Comparison of ENCODE assay signal across 12 cellular contexts in the genomic region with DNA sequence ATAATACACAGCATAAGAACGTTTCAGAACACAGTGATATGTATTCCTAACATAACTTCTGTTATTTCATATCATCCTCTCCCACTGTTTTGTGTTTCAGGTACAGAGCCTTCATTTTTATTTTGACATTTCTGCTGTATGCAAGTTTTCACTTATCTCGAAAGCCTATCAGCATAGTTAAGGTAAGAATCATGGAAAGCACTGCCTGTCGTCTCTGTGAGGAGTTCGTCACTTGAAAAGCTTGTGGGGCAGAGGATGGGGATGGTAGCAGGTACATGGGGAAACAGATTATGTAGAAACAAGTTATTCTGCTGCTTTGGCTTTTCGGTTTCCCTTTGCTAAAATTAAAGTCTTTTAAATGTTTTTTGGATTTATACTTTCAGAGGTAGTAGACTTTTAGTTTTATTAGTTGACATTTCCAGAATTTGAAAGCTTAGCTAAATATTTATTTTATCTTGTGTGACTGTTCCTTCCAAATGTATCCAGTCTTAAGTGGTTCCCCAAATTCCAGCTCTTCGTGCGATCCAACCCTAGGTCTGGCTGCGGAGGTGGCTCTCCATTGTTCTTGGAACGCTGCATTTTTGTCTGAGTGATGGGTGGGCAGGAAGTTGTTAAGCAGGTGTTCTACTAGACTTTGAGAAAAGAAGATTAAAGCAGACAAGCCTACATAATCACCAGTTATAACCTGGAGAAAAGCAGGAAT. TPM values are rescaled to one million over a fixed set of nuclear protein-coding genes. Genes with fewer than 3 reads are reported as not detected.
DNase-seq lines count a peak whose midpoint lies in the region; ATAC-seq and TF ChIP-seq lines count a peak whose summit lies in the region.
"Had no signal": no experiment of that assay in that cellular context is flagged by ENCODE, and none has a peak within 500 bp of the region (broad histone marks: within the 10 kb centered on the region; RNA-seq: fewer than 3 reads in every experiment).

No MANE protein-coding gene starts in this region.

- intact Hi-C loops in body of pancreas (cut with DNase I): no loop called here
- intact Hi-C loops in naive thymus-derived CD4-positive, alpha-beta T cell (cut with micrococcal nuclease): loop anchor here (5.0 kb wide), 4 partner anchors 64 to 379 kb away; no protein-coding TSS in a partner anchor

- POLR2A ChIA-PET in naive thymus-derived CD4-positive, alpha-beta T cell (lab: Charles Lee): interaction anchor here (1.1 kb wide), 1 partner anchor 11 kb away, joined by 4 read pairs; no protein-coding TSS in a partner anchor

- H3K4me2 ChIP-seq in BLaER1 (peak overlapping the region; percentile 95), H9 (ENCODE audit: insufficient read depth, insufficient read length, low read length) (no peak overlapping the region)

- H3K18ac ChIP-seq in H9 (ENCODE audit: insufficient read length, low read depth, low read length): no peak overlapping the region

- H3K4me1 ChIP-seq in BLaER1: peaks cover 99% of the 10 kb centered on the region
- H3K4me1 ChIP-seq in H9 (ENCODE audit: insufficient read depth, low read length): peaks cover 4% of the 10 kb centered on the region; the same call in 1 of the 2 replicates
- H3K4me1 ChIP-seq in body of pancreas: peaks cover 27% of the 10 kb centered on the region
- H3K4me1 ChIP-seq in naive thymus-derived CD4-positive, alpha-beta T cell (ENCODE audit: control insufficient read depth in 2 of 2, insufficient read depth in 2 of 2, low read length in 2 of 2): peaks cover 16 to 30% of the 10 kb centered on the region in 2 donors

- no peak overlapping the region for H4K5ac ChIP-seq in H9 (ENCODE audit: insufficient read length, low read depth, low read length)

- H2BK20ac ChIP-seq in H9 (ENCODE audit: low read depth, low read length, poor library complexity, severe bottlenecking): no peak overlapping the region

- no peak overlapping the region for H3K4ac ChIP-seq in H9 (ENCODE audit: low read depth, low read length)

- H3K27me3 ChIP-seq in BLaER1 (no peaks in the 10 kb centered on the region), H9 (ENCODE audit: insufficient read depth, low read length) (no peaks in the 10 kb centered on the region), body of pancreas (no peaks in the 10 kb centered on the region), brain microvascular endothelial cell (replicated peaks) (no peaks in the 10 kb centered on the region)
- no peaks in the 10 kb centered on the region for H3K27me3 ChIP-seq in naive thymus-derived CD4-positive, alpha-beta T cell (ENCODE audit: control insufficient read depth in 2 of 2, insufficient read depth in 2 of 2, low read length in 2 of 2)

- no peak for ATAC-seq in body of pancreas
- ATAC-seq in naive thymus-derived CD4-positive, alpha-beta T cell: no peak
- ATAC-seq in HG03521 (IDR thresholded peaks at IDR 0.05; ENCODE audit: unreplicated experiment): no peak
- ATAC-seq: activated CD4-positive, CD25-positive, alpha-beta regulatory T cell treated with anti-CD3 and anti-CD28 coated beads, Interleukin-2, amount 50 U/mL, for 24 hours had no signal

- no peak overlapping the region for H2AK5ac ChIP-seq in H9 (ENCODE audit: insufficient read length, low read length)

- peaks cover 25% of the 10 kb centered on the region for H3K36me3 ChIP-seq in BLaER1
- H3K36me3 ChIP-seq in body of pancreas (replicated peaks in 1 of 2; ENCODE audit: insufficient read depth in 1 of 2, low read depth in 2 of 2): peaks cover 0 to 2% of the 10 kb centered on the region in 2 donors
- H3K36me3 ChIP-seq in naive thymus-derived CD4-positive, alpha-beta T cell (ENCODE audit: control insufficient read depth in 2 of 3, insufficient read depth in 3 of 3, low read length in 3 of 3): peaks cover 0 to 23% (median 3%) of the 10 kb centered on the region in 3 experiments
- no peaks in the 10 kb centered on the region for H3K36me3 ChIP-seq in brain microvascular endothelial cell (replicated peaks)

- H2AFZ ChIP-seq in H9 (ENCODE audit: low read length): no peak overlapping the region

- no peak overlapping the region for H4K8ac ChIP-seq in H9 (replicated peaks; ENCODE audit: insufficient read length, low read depth, low read length)

- no peak for TF ChIP-seq POLR2A in body of pancreas (IDR thresholded peaks at IDR 0.05)

- no peaks in the 10 kb centered on the region for H3K23me2 ChIP-seq in H9 (ENCODE audit: insufficient read length, low read depth, low read length, poor library complexity, severe bottlenecking)

- no peak overlapping the region; a peak in 1 of 5 replicates for H3K4me3 Mint-ChIP-seq in H9
- H3K4me3 Mint-ChIP-seq in naive thymus-derived CD4-positive, alpha-beta T cell: peak overlapping the region in 5 of 10 donors; percentile 10 to 37 (median 19)

- H3K36me3 Mint-ChIP-seq in H9 (ENCODE audit: insufficient read depth in 1 of 3, low read depth in 3 of 3): peaks cover 11 to 59% (median 30%) of the 10 kb centered on the region in 3 experiments; a peak in 6 of 7 replicates
- peaks cover 6 to 36% (median 17%) of the 10 kb centered on the region in 5 donors for H3K36me3 Mint-ChIP-seq in naive thymus-derived CD4-positive, alpha-beta T cell

- H3T11ph ChIP-seq in H9 (ENCODE audit: low read length): no peak overlapping the region

- no peak overlapping the region for H3K14ac ChIP-seq in H9 (ENCODE audit: insufficient read depth, low read length)

- DNase-seq in H9 (no peak), body of pancreas (no peak), GM19240 (ENCODE audit: insufficient read length, low spot score) (no peak), brain microvascular endothelial cell (no peak), HK-2 (ENCODE audit: unreplicated experiment) (no peak)
- DNase-seq in naive thymus-derived CD4-positive, alpha-beta T cell: no peak
- DNase-seq: COR-L47; effector CD8-positive, alpha-beta T cell had no signal

- CTCF ChIA-PET in naive thymus-derived CD4-positive, alpha-beta T cell (lab: Charles Lee): interaction anchor here (0.7 kb wide), 1 partner anchor 324 kb away, joined by 3 read pairs; no protein-coding TSS in a partner anchor

- no peaks in the 10 kb centered on the region for H3K9me3 Mint-ChIP-seq in H9
- H3K9me3 Mint-ChIP-seq in naive thymus-derived CD4-positive, alpha-beta T cell: peaks cover 0 to 1% (median 0%) of the 10 kb centered on the region in 11 donors

- no peaks in the 10 kb centered on the region for H3K79me1 ChIP-seq in H9 (ENCODE audit: insufficient read depth, low read depth, low read length, poor library complexity, severe bottlenecking)

- H2BK120ac ChIP-seq in H9 (ENCODE audit: low read depth, low read length, poor library complexity, severe bottlenecking): no peak overlapping the region

- no peaks in the 10 kb centered on the region for H3K79me2 ChIP-seq in H9 (ENCODE audit: insufficient read depth, low read length)

- H3K9ac ChIP-seq in BLaER1: peak overlapping the region; percentile 79; the same call in 1 of the 2 replicates
- H3K9ac ChIP-seq in H9 (ENCODE audit: extremely low read depth, insufficient read length, low read length): no peak overlapping the region

- H2BK5ac ChIP-seq in H9 (ENCODE audit: insufficient read length, low read length): no peak overlapping the region

- H2BK12ac ChIP-seq in H9 (ENCODE audit: insufficient read length, low read depth, low read length): no peak overlapping the region

- no CpG with 5 or more reads among the region's 9 CpGs for WGBS in H9 (ENCODE audit: extremely low coverage, insufficient read length, low lambda C conversion rate)
- 63 to 69% methylated on average over 9 of the region's 9 CpGs for WGBS in body of pancreas, 2 donors

- TF ChIP-seq CTCF in H9 (conservative IDR thresholded peaks at IDR 0.05) (no peak), body of pancreas (IDR thresholded peaks at IDR 0.05) (no peak), brain microvascular endothelial cell (IDR thresholded peaks at IDR 0.05; ENCODE audit: low read depth, low read length, missing control alignments) (no peak)

- H3K27ac ChIP-seq in BLaER1 (peak overlapping the region; percentile 93), H9 (ENCODE audit: insufficient read length, low read depth, low read length) (no peak overlapping the region), body of pancreas (peak overlapping the region in 3 of 4 donors; percentile 49 to 68 (median 66)), brain microvascular endothelial cell (no peak overlapping the region)
- H3K27ac ChIP-seq in naive thymus-derived CD4-positive, alpha-beta T cell (ENCODE audit: low read depth, low read length): no peak overlapping the region

- H3K4me1 Mint-ChIP-seq in H9: peaks cover 55 to 63% of the 10 kb centered on the region in 2 experiments
- H3K4me1 Mint-ChIP-seq in naive thymus-derived CD4-positive, alpha-beta T cell: peaks cover 37 to 65% (median 54%) of the 10 kb centered on the region in 7 donors

- no peak overlapping the region for H3K23ac ChIP-seq in H9 (ENCODE audit: insufficient read length, low read depth, low read length)

- H2BK15ac ChIP-seq in H9 (ENCODE audit: low read depth, low read length): no peak overlapping the region

- no peak overlapping the region for H3K4me3 ChIP-seq in BLaER1
- H3K4me3 ChIP-seq in body of pancreas: no peak overlapping the region
- no peak overlapping the region for H3K4me3 ChIP-seq in naive thymus-derived CD4-positive, alpha-beta T cell (ENCODE audit: low read length)
- H3K4me3 ChIP-seq in brain microvascular endothelial cell (ENCODE audit: low read depth, low read length): no peak overlapping the region

- H4K20me1 ChIP-seq in BLaER1 (no peaks in the 10 kb centered on the region), H9 (ENCODE audit: control insufficient read depth, insufficient read depth, insufficient read length) (no peaks in the 10 kb centered on the region)

- in situ Hi-C loops in brain microvascular endothelial cell (cut with HindIII; ENCODE audit: low pct_ligation_motif_present, low sequenced_read_pairs): no loop called here

- H4K91ac ChIP-seq in H9 (ENCODE audit: insufficient read length, low read depth, low read length): no peak overlapping the region

- H3K9me3 ChIP-seq in BLaER1 (no peaks in the 10 kb centered on the region), H9 (ENCODE audit: control insufficient read depth, low read depth, low read length) (no peaks in the 10 kb centered on the region), body of pancreas (no peaks in the 10 kb centered on the region)
- no peaks in the 10 kb centered on the region for H3K9me3 ChIP-seq in naive thymus-derived CD4-positive, alpha-beta T cell (ENCODE audit: control insufficient read depth in 2 of 3, low read length in 3 of 3)

- H3K27me3 Mint-ChIP-seq in H9 (ENCODE audit: low read depth): no peaks in the 10 kb centered on the region
- no peaks in the 10 kb centered on the region for H3K27me3 Mint-ChIP-seq in naive thymus-derived CD4-positive, alpha-beta T cell

- H3K56ac ChIP-seq in H9 (ENCODE audit: insufficient read length, low read depth, low read length): no peak overlapping the region

- peak overlapping the region in 2 of 3 experiments; percentile 63 to 73; a peak in 3 of 7 replicates for H3K27ac Mint-ChIP-seq in H9
- peak overlapping the region in 8 of 9 donors; percentile 10 to 88 (median 54) for H3K27ac Mint-ChIP-seq in naive thymus-derived CD4-positive, alpha-beta T cell

RNA-seq across cellular contexts. Expression of a gene that starts 12.2 kb away (rescaled TPM):
- total RNA-seq in H9 (2021) (34.8 and 37.7 TPM in 2 replicates), body of pancreas (10 to 100 TPM in 1 of 2 donors, 1 to 10 TPM in 1; 6.3 to 16.3 TPM)
- 10 to 100 TPM; 15.1 to 23.2 (median 18.1) TPM for total RNA-seq in naive thymus-derived CD4-positive, alpha-beta T cell
- polyA plus RNA-seq in naive thymus-derived CD4-positive, alpha-beta T cell: 1 to 10 TPM; 4.4 to 7.8 TPM
- total RNA-seq: myocyte had no signal

RNA-seq across cellular contexts. Expression of a gene that starts 29.8 kb away (rescaled TPM):
- total RNA-seq in H9 (2021) (0.31 TPM in 1 of 2 replicates, not detected in the other), body of pancreas (1 to 10 TPM; 1.6 to 2.3 TPM)
- total RNA-seq in naive thymus-derived CD4-positive, alpha-beta T cell: under 1 TPM in 2 of 5 experiments, not detected in 3; 0.27 to 0.40 TPM
- polyA plus RNA-seq in naive thymus-derived CD4-positive, alpha-beta T cell: not detected
- total RNA-seq: myocyte had no signal

Comparison
In these comparisons a context has a peak if more than half of its experiments do, and no peak if none do; other contexts are left out.
1. H3K27ac ChIP-seq: peak in BLaER1 (single experiment) and body of pancreas (3 of 4); none in H9 (single experiment), naive thymus-derived CD4-positive, alpha-beta T cell (single experiment) and brain microvascular endothelial cell (single experiment).